In the genomic region with DNA sequence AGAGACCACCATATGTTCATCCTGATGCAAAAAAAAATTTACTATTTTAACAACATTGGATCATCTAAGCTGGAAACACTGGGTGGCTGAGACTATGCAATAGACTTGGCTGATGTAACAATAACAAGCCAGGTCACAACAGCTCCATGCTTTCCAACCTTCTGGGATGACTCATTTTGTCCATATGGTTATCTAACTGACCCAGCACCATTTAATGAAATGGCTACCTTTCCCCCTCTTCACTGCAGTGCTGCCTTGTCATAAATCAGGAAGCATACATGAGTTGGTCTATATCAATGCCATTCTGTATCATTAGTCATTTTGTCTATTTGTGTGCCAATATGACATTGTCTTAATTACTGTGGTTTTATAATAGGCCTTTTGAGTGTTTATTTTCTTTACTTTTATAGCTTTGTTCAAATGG, we compare ENCODE assay signal across 14 cellular contexts.
DNase-seq lines count a peak whose midpoint lies in the region; ATAC-seq, FAIRE-seq and TF ChIP-seq lines count a peak whose summit lies in the region.
"Had no signal": no experiment of that assay in that cellular context is flagged by ENCODE, and none has a peak within 500 bp of the region (broad histone marks: within the 10 kb centered on the region; RNA-seq: fewer than 3 reads in every experiment).

No MANE protein-coding gene starts in this region.

- H2BK120ac ChIP-seq in IMR-90 (ENCODE audit: low read depth, low read length) = 0 out of 2 replicates have a peak overlapping the region, but pooled peaks have one; percentile 1

- no peaks in the 10 kb centered on the region for H3K27me3 Mint-ChIP-seq in activated CD4-positive, alpha-beta memory T cell treated with anti-CD3 and anti-CD28 coated beads, Interleukin-2, amount 10 ng/mL, durations not matched to agents 7 days and 5 days

- H3K27ac ChIP-seq in IMR-90 (ENCODE audit: insufficient read depth, low read length) (no peak overlapping the region), K562 (ENCODE audit: extremely low read depth, low read depth, low read length) (peak overlapping the region; percentile 65), left lung (no peak overlapping the region)
- H3K27ac ChIP-seq: psoas muscle had no signal

- H2BK15ac ChIP-seq in IMR-90 (ENCODE audit: low read depth, low read length) = no peak overlapping the region

- H2AK5ac ChIP-seq in IMR-90 (ENCODE audit: low read depth, low read length) = peak overlapping the region; percentile 41; the same call in 1 of the 2 replicates

- H3K27me3 ChIP-seq in IMR-90 (ENCODE audit: control insufficient read depth, insufficient read depth, low read length) = no peaks in the 10 kb centered on the region
- H3K27me3 ChIP-seq in K562 (ENCODE audit: control insufficient read depth in 2 of 2, insufficient read depth in 2 of 2, low read length in 2 of 2) = no peaks in the 10 kb centered on the region
- H3K27me3 ChIP-seq in left lung = no peaks in the 10 kb centered on the region

- H3K36me3 ChIP-seq in IMR-90 (ENCODE audit: control insufficient read depth, insufficient read depth, low read length) (no peaks in the 10 kb centered on the region), K562 (ENCODE audit: control insufficient read depth, insufficient read depth, low read length) (no peaks in the 10 kb centered on the region), left lung (no peaks in the 10 kb centered on the region)

- no peak overlapping the region for H2AK9ac ChIP-seq in IMR-90 (replicated peaks; ENCODE audit: low read depth, low read length, poor library complexity)

- no peak overlapping the region for H3K4me3 Mint-ChIP-seq in activated CD4-positive, alpha-beta memory T cell treated with anti-CD3 and anti-CD28 coated beads, Interleukin-2, amount 10 ng/mL, durations not matched to agents 7 days and 5 days
- H3K4me3 Mint-ChIP-seq: mesothelial cell of epicardium had no signal

- H4K91ac ChIP-seq in IMR-90 (ENCODE audit: insufficient read depth, low read depth, low read length) = no peak overlapping the region

- no peaks in the 10 kb centered on the region for H3K79me2 ChIP-seq in K562 (ENCODE audit: control insufficient read depth, insufficient read depth, low read length)

- peak overlapping the region in 1 of 2 experiments; percentile 59; a peak in 1 of 4 replicates for H4K8ac ChIP-seq in IMR-90 (ENCODE audit: low read depth in 2 of 2, low read length in 2 of 2)

- no peak overlapping the region for H3K4me3 ChIP-seq in IMR-90 (ENCODE audit: insufficient read depth, low read depth, low read length)
- no peak overlapping the region for H3K4me3 ChIP-seq in K562
- H3K4me3 ChIP-seq in left lung = no peak overlapping the region
- H3K4me3 ChIP-seq: psoas muscle had no signal

- H3K4me1 Mint-ChIP-seq in activated CD4-positive, alpha-beta memory T cell treated with anti-CD3 and anti-CD28 coated beads, Interleukin-2, amount 10 ng/mL, durations not matched to agents 7 days and 5 days = no peaks in the 10 kb centered on the region

- H3K79me1 ChIP-seq in IMR-90 (ENCODE audit: low read depth in 1 of 2, low read length in 2 of 2) = no peaks in the 10 kb centered on the region

- no peak overlapping the region for H3K18ac ChIP-seq in IMR-90 (ENCODE audit: low read depth, low read length)

- dilution Hi-C loops in IMR-90 (cut with HindIII; ENCODE audit: low sequenced_read_pairs, unreplicated experiment) = no loop called here

- H3K14ac ChIP-seq in IMR-90 (replicated peaks; ENCODE audit: low read depth, low read length) = no peak overlapping the region

- H3K36me3 Mint-ChIP-seq in activated CD4-positive, alpha-beta memory T cell treated with anti-CD3 and anti-CD28 coated beads, Interleukin-2, amount 10 ng/mL, durations not matched to agents 7 days and 5 days (ENCODE audit: low read depth) = no peaks in the 10 kb centered on the region

- H3K23ac ChIP-seq in IMR-90 (ENCODE audit: low read depth, low read length) = no peak overlapping the region

- BruUV-seq in IMR-90 (replicated peaks; lab: Mats Ljungman, UMichigan) = no TSS peak
- no TSS peak for BruUV-seq in K562 (replicated peaks; lab: Mats Ljungman, UMichigan)

- H3K56ac ChIP-seq in IMR-90 (ENCODE audit: extremely low read depth, insufficient read depth, low read length) = no peak overlapping the region

- in situ Hi-C loops in IMR-90 (cut with MboI; ENCODE audit: low sequenced_read_pairs) = no loop called here
- in situ Hi-C loops in K562 (cut with MboI) = no loop called here

- POLR2A ChIA-PET in IMR-90 (lab: Charles Lee; ENCODE audit: unreplicated experiment) = no interaction called here
- POLR2A ChIA-PET in K562 (lab: Yijun Ruan, JAX) = interaction anchor here (0.5 to 1.4 kb wide), 4 partner anchors 9 to 270 kb away, joined by 3 to 5 read pairs (median 4); no protein-coding TSS in a partner anchor
- POLR2A ChIA-PET in activated CD4-positive, alpha-beta memory T cell treated with anti-CD3 and anti-CD28 coated beads, Interleukin-2, amount 10 ng/mL, durations not matched to agents 7 days and 5 days (lab: Charles Lee) = no interaction called here

- H4K5ac ChIP-seq in IMR-90 (ENCODE audit: low read depth, low read length) = no peak overlapping the region

- H2AFZ ChIP-seq in IMR-90 (replicated peaks; ENCODE audit: low read length, poor library complexity) (no peak overlapping the region), K562 (ENCODE audit: low read depth, low read length) (peak overlapping the region; percentile 53; the same call in 1 of the 2 replicates)

- TF ChIP-seq CTCF in IMR-90 (conservative IDR thresholded peaks at IDR 0.05; ENCODE audit: low read depth, low read length) (no peak), K562 (IDR thresholded peaks at IDR 0.05 in 2 of 3, conservative IDR thresholded peaks at IDR 0.05 in 1 of 3; ENCODE audit: insufficient read depth in 2 of 3, low read depth in 1 of 3, low read length in 3 of 3) (no peak), left lung (IDR thresholded peaks at IDR 0.05) (no peak)

- no peak overlapping the region for H3K4ac ChIP-seq in IMR-90 (ENCODE audit: low read depth, low read length)

- peaks cover 4% of the 10 kb centered on the region; the same call in 1 of the 2 replicates for H3K4me1 ChIP-seq in IMR-90 (ENCODE audit: control insufficient read depth, insufficient read depth, low read length)
- peaks cover 0 to 2% of the 10 kb centered on the region in 2 experiments; a peak in 2 of 5 replicates for H3K4me1 ChIP-seq in K562 (replicated peaks in 1 of 2; ENCODE audit: control insufficient read depth in 2 of 2, insufficient read depth in 2 of 2, low read length in 2 of 2)
- H3K4me1 ChIP-seq in left lung = no peaks in the 10 kb centered on the region

- no peak overlapping the region for H3K27ac Mint-ChIP-seq in activated CD4-positive, alpha-beta memory T cell treated with anti-CD3 and anti-CD28 coated beads, Interleukin-2, amount 10 ng/mL, durations not matched to agents 7 days and 5 days
- H3K27ac Mint-ChIP-seq: mesothelial cell of epicardium had no signal

- DNase-seq in DMS 273 treated with DMSO at 0.1 percent for 48 hours (lab: John Stamatoyannopoulos, UW) (peak; percentile 73), IMR-90 (peak; percentile 95), K562 (ENCODE audit: extremely low read depth in 1 of 4, low spot score in 3 of 4) (peak; percentile 46 to 79 (median 57)), left lung (no peak), GM12891 (ENCODE audit: insufficient read length, low spot score) (no peak)
- no peak for DNase-seq in activated CD4-positive, alpha-beta memory T cell treated with anti-CD3 and anti-CD28 coated beads, Interleukin-2, amount 10 ng/mL, durations not matched to agents 7 days and 5 days
- DNase-seq: activated effector memory CD4-positive, alpha-beta T cell treated with Interleukin-2 at 50 U/mL for 16 hours; Calu3; head of caudate nucleus; NCI-H2107; psoas muscle had no signal

- intact Hi-C loops in IMR-90 (cut with micrococcal nuclease) (no loop called here), K562 (cut with micrococcal nuclease) (no loop called here), left lung (cut with DNase I) (no loop called here)

- peak overlapping the region; percentile 43; the same call in 1 of the 2 replicates for H2BK20ac ChIP-seq in IMR-90 (ENCODE audit: low read depth, low read length)

- TF ChIP-seq POLR2A in IMR-90 (IDR thresholded peaks at IDR 0.05; ENCODE audit: low read depth, low read length) = no peak
- no peak for TF ChIP-seq POLR2A in K562 (conservative IDR thresholded peaks at IDR 0.05)
- no peak for TF ChIP-seq POLR2A in GM12891 (IDR thresholded peaks at IDR 0.05; ENCODE audit: low read depth, low read length)

- TF ChIP-seq EP300 in K562 (IDR thresholded peaks at IDR 0.05; ENCODE audit: low read length) = peak; percentile 87

- peak; percentile 69 for ATAC-seq in IMR-90 (ENCODE audit: low read depth)
- peak; percentile 95 for ATAC-seq in K562
- peak; percentile 25 for ATAC-seq in left lung
- ATAC-seq in HG02970 (IDR thresholded peaks at IDR 0.05; ENCODE audit: low FRiP score, unreplicated experiment) = no peak
- no peak for ATAC-seq in GM18498 (IDR thresholded peaks at IDR 0.05; ENCODE audit: unreplicated experiment)

- H3K9ac ChIP-seq in IMR-90 (ENCODE audit: low read depth, low read length) (no peak overlapping the region), K562 (ENCODE audit: insufficient read depth in 1 of 2, low read depth in 2 of 2, low read length in 2 of 2) (peak overlapping the region in 1 of 2 experiments; percentile 25; a peak in 1 of 4 replicates)

- H4K20me1 ChIP-seq in IMR-90 (ENCODE audit: insufficient read depth, low read length) = no peaks in the 10 kb centered on the region
- H4K20me1 ChIP-seq in K562 (replicated peaks; ENCODE audit: control insufficient read depth, insufficient read depth, low read length) = no peaks in the 10 kb centered on the region

- H2BK5ac ChIP-seq in IMR-90 (ENCODE audit: low read depth, low read length, poor library complexity, severe bottlenecking) = peak overlapping the region; percentile 84

- FAIRE-seq in K562 (lab: Jason Lieb, UNC) (peak; percentile 92), GM12891 (lab: Jason Lieb, UNC) (no peak)

- H3K9me3 ChIP-seq in IMR-90 (ENCODE audit: control insufficient read depth, insufficient read depth, low read length) (peaks cover 9% of the 10 kb centered on the region; the same call in 1 of the 2 replicates), K562 (replicated peaks; ENCODE audit: control insufficient read depth, insufficient read depth, low read depth, low read length) (no peaks in the 10 kb centered on the region; the same call in 1 of the 2 replicates), left lung (peaks cover 0 to 10% of the 10 kb centered on the region in 2 donors)

- peaks cover 3% of the 10 kb centered on the region for H3K9me3 Mint-ChIP-seq in activated CD4-positive, alpha-beta memory T cell treated with anti-CD3 and anti-CD28 coated beads, Interleukin-2, amount 10 ng/mL, durations not matched to agents 7 days and 5 days

- TF ChIP-seq RAD21 in IMR-90 (IDR thresholded peaks at IDR 0.05; ENCODE audit: low read length) (no peak), K562 (CRISPR knock-in tag; conservative IDR thresholded peaks at IDR 0.05 in 1 of 2, IDR thresholded peaks at IDR 0.05 in 1 of 2) (0 out of 4 replicates have a peak, but pooled peaks of 1 of the 2 experiments have one; percentile 10)

- CTCF ChIA-PET in IMR-90 (lab: Yijun Ruan, JAX) = interaction anchor here (1.5 kb wide), 1 partner anchor 248 kb away, joined by 4 read pairs; no protein-coding TSS in a partner anchor
- CTCF ChIA-PET in K562 (lab: Yijun Ruan, JAX; ENCODE audit: low intra/inter-chr PET ratio) = no interaction called here
- CTCF ChIA-PET in activated CD4-positive, alpha-beta memory T cell treated with anti-CD3 and anti-CD28 coated beads, Interleukin-2, amount 10 ng/mL, durations not matched to agents 7 days and 5 days (lab: Charles Lee) = no interaction called here

- H3K9me1 ChIP-seq in IMR-90 (ENCODE audit: insufficient read depth, low read length) (no peaks in the 10 kb centered on the region), K562 (ENCODE audit: control insufficient read depth, insufficient read depth, low read length) (no peaks in the 10 kb centered on the region)

- no peak overlapping the region for H3K4me2 ChIP-seq in IMR-90 (ENCODE audit: low read depth, low read length)
- H3K4me2 ChIP-seq in K562 (ENCODE audit: insufficient read depth, low read length) = no peak overlapping the region

Comparison
In these comparisons a context has a peak if more than half of its experiments do, and no peak if none do; other contexts are left out.
1. DNase-seq: peak in DMS 273 treated with DMSO at 0.1 percent for 48 hours (single experiment), IMR-90 (single experiment) and K562 (4 of 4); none in left lung (0 of 2), activated CD4-positive, alpha-beta memory T cell treated with anti-CD3 and anti-CD28 coated beads, Interleukin-2, amount 10 ng/mL, durations not matched to agents 7 days and 5 days (single experiment) and GM12891 (single experiment).
2. ATAC-seq: peak in IMR-90 (single experiment), K562 (single experiment) and left lung (single experiment); none in HG02970 (single experiment) and GM18498 (single experiment).